Comparison of ENCODE assay signal across 22 cellular contexts in the genomic region with DNA sequence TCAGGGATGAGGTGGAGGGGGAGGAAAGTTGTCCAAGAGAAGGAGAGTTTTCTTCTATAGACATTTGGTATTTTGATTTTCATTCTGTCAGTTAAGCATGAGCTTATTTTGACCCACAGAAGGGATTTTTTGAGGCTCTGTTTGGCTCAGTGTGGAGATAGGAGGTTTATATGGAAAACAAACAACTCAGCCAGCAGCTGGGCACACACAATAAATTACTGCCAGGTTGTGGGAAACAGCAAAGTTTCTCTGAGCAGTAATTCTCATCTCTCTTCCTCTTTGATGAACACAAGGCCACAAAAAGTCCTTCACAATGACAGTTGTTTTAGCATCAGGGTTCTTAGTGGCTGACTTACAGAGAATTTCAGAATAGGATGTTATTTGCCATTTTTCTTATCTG.
DNase-seq lines count a peak whose midpoint lies in the region; ATAC-seq and TF ChIP-seq lines count a peak whose summit lies in the region.
"Had no signal": no experiment of that assay in that cellular context is flagged by ENCODE, and none has a peak within 500 bp of the region (broad histone marks: within the 10 kb centered on the region; RNA-seq: fewer than 3 reads in every experiment).

No MANE protein-coding gene starts in this region.

- H3K27me3 Mint-ChIP-seq in Caco-2 (ENCODE audit: insufficient read depth, unreplicated experiment) = peaks cover 30% of the 10 kb centered on the region

- H3K9me3 ChIP-seq in Caco-2 (no peaks in the 10 kb centered on the region), Loucy (ENCODE audit: insufficient read depth, low read depth, low read length) (no peaks in the 10 kb centered on the region)

- TF ChIP-seq CTCF in Caco-2 (IDR thresholded peaks at IDR 0.05; ENCODE audit: insufficient read depth in 1 of 2, low read depth in 1 of 2, low read length in 1 of 2, severe bottlenecking in 1 of 2, unreplicated experiment in 1 of 2) (no peak), Loucy (conservative IDR thresholded peaks at IDR 0.05; ENCODE audit: low read length) (no peak)

- H4K20me1 ChIP-seq in Loucy (ENCODE audit: insufficient read depth, low read length, poor library complexity, severe bottlenecking) = no peaks in the 10 kb centered on the region

- intact Hi-C loops in Caco-2 (cut with micrococcal nuclease; ENCODE audit: unreplicated experiment) (no loop called here), left colon (cut with DNase I, micrococcal nuclease) (no loop called here)

- H3K27me3 ChIP-seq in Caco-2 (replicated peaks; ENCODE audit: control insufficient read depth, insufficient read depth, low read length) (no peaks in the 10 kb centered on the region; the same call in 1 of the 2 replicates), Loucy (ENCODE audit: insufficient read depth, low read length, poor library complexity, severe bottlenecking) (no peaks in the 10 kb centered on the region)

- POLR2A ChIA-PET in Caco-2 (lab: Charles Lee) = no interaction called here

- H3F3A ChIP-seq in Loucy (ENCODE audit: low read depth) = no peaks in the 10 kb centered on the region

- no peak overlapping the region for H3K4me2 ChIP-seq in Loucy (ENCODE audit: low read depth, low read length, poor library complexity, severe bottlenecking)
- H3K4me2 ChIP-seq: GM23338 had no signal

- CTCF ChIA-PET in Caco-2 (lab: Charles Lee) = no interaction called here

- 0 out of 2 replicates have a peak overlapping the region, but pooled peaks have one; percentile 33 for H2AFZ ChIP-seq in Loucy (ENCODE audit: low read length)
- H2AFZ ChIP-seq: GM23338 had no signal

- H3K9me3 Mint-ChIP-seq in Caco-2 (ENCODE audit: unreplicated experiment) = no peaks in the 10 kb centered on the region

- no peak overlapping the region for H3K4me3 Mint-ChIP-seq in Caco-2 (ENCODE audit: unreplicated experiment)
- H3K4me3 Mint-ChIP-seq: GM23338, T-cell had no signal

- H3K36me3 ChIP-seq in Caco-2 (ENCODE audit: control insufficient read depth, insufficient read depth, low read length) (no peaks in the 10 kb centered on the region), Loucy (ENCODE audit: insufficient read depth, low read length) (no peaks in the 10 kb centered on the region)

- no peak for DNase-seq in Caco-2
- peak; percentile 72 for DNase-seq in NCI-H748 (lab: John Stamatoyannopoulos, UW; ENCODE audit: unreplicated experiment)
- DNase-seq in left colon = peak in 1 of 2 donors; percentile 21
- DNase-seq in erythroblast (lab: John Stamatoyannopoulos, UW) = no peak
- DNase-seq in activated CD4-positive, alpha-beta T cell treated with anti-CD3 and anti-CD28 coated beads for 1 hour = no peak
- DNase-seq: ACHN, C1 segment of cervical spinal cord, DMS 273 treated with DMSO at 0.1 percent for 48 hours, EL, NCI-H1417 treated with DMSO at 0.1 percent for 48 hours, NCI-H2029 treated with DMSO at 0.1 percent for 48 hours, NCI-H345, NCI-H526 treated with DMSO at 0.1 percent for 48 hours, PC-3, RPMI8226, SIG-M5, T-cell had no signal

- peak; percentile 66 for ATAC-seq in left colon
- ATAC-seq in HG02623 (IDR thresholded peaks at IDR 0.05; ENCODE audit: unreplicated experiment) = no peak
- ATAC-seq: GM12878, GM23338, PC-3, SK-N-SH treated with all-trans-retinoic acid at 6 μM for 48 hours, T-cell had no signal

- H3K9me2 ChIP-seq in Loucy (replicated peaks; ENCODE audit: low read depth, low read length) = no peaks in the 10 kb centered on the region

- no peak for TF ChIP-seq POLR2A in erythroblast (IDR thresholded peaks at IDR 0.05; ENCODE audit: low read length)

- no peaks in the 10 kb centered on the region for H3K79me2 ChIP-seq in Loucy (ENCODE audit: insufficient read depth, low read length)

- no TSS peak for BruUV-seq in Caco-2 (replicated peaks; lab: Mats Ljungman, UMichigan)

- H3K27ac Mint-ChIP-seq in Caco-2 (ENCODE audit: unreplicated experiment) = peak overlapping the region; percentile 13
- H3K27ac Mint-ChIP-seq: GM23338, T-cell had no signal

- H3K4me1 ChIP-seq in Caco-2 (no peaks in the 10 kb centered on the region), Loucy (ENCODE audit: insufficient read depth, low read length, poor library complexity, severe bottlenecking) (peaks cover 27% of the 10 kb centered on the region)

- no peaks in the 10 kb centered on the region for H3K4me1 Mint-ChIP-seq in Caco-2 (ENCODE audit: low read depth, unreplicated experiment)

- no peaks in the 10 kb centered on the region for H3K36me3 Mint-ChIP-seq in Caco-2 (ENCODE audit: insufficient read depth, unreplicated experiment)
- H3K36me3 Mint-ChIP-seq: T-cell had no signal

- H3K4me3 ChIP-seq in Caco-2 (ENCODE audit: low read depth, low read length) = no peak overlapping the region
- no peak overlapping the region for H3K4me3 ChIP-seq in Loucy (ENCODE audit: low read length, poor library complexity, severe bottlenecking)
- H3K4me3 ChIP-seq: GM12878, GM23338 had no signal

- no peak overlapping the region for H3K9ac ChIP-seq in Loucy (ENCODE audit: low read depth, low read length, poor library complexity, severe bottlenecking)
